In genomic region chr11:75768112-75768908, GRCh38 we compare ENCODE assay signal across 8 cellular contexts. TPM values are rescaled to one million over a fixed set of nuclear protein-coding genes. Genes with fewer than 3 reads are reported as not detected.
DNase-seq lines count a peak whose midpoint lies in the region; ATAC-seq and TF ChIP-seq lines count a peak whose summit lies in the region.

Gene DGAT2, plus strand, starts transcription at chr11:75768778. Its CDS starts 214 bp downstream, at chr11:75768992.

- ATAC-seq in HG02642 (IDR thresholded peaks at IDR 0.05; ENCODE audit: poor library complexity, unreplicated experiment) (peak; percentile 73), SK-N-SH treated with all-trans-retinoic acid at 6 μM for 48 hours (peak; percentile 90)
- peak; percentile 87 to 90 for ATAC-seq in activated naive CD4-positive, alpha-beta T cell treated with anti-CD3 and anti-CD28 coated beads, Interleukin-2, amount 50 U/mL, for 72 hours

- H3K36me3 Mint-ChIP-seq in activated naive CD4-positive, alpha-beta T cell treated with anti-CD3 and anti-CD28 coated beads, Interleukin-2, amount 50 U/mL, for 72 hours, result no peaks in the 10 kb centered on the region

- H3K9me3 Mint-ChIP-seq in activated naive CD4-positive, alpha-beta T cell treated with anti-CD3 and anti-CD28 coated beads, Interleukin-2, amount 50 U/mL, for 72 hours, result no peaks in the 10 kb centered on the region

- H3K27ac Mint-ChIP-seq in activated naive CD4-positive, alpha-beta T cell treated with anti-CD3 and anti-CD28 coated beads, Interleukin-2, amount 50 U/mL, for 72 hours, result peak within 1 kb of the TSS in 1 of 2 donors; percentile 80

- DNase-seq in GM12864 (ENCODE audit: low read depth), result no peak
- peak; percentile 94 for DNase-seq in NCI-H1092 treated with DMSO at 0.1 percent for 48 hours (lab: John Stamatoyannopoulos, UW)
- DNase-seq in activated naive CD4-positive, alpha-beta T cell treated with anti-CD3 and anti-CD28 coated beads, Interleukin-2, amount 50 U/mL, for 72 hours (ENCODE audit: low spot score in 2 of 2), result peak; percentile 70 to 71
- peak; percentile 92 for DNase-seq in cardiac septum (ENCODE audit: low spot score)
- DNase-seq in posterior vena cava (ENCODE audit: low spot score), result peak; percentile 93
- peak; percentile 74 for DNase-seq in ureter (ENCODE audit: low spot score)

- H3K4me3 ChIP-seq in GM12864 (ENCODE audit: low read depth, low read length), result peak within 1 kb of the TSS; percentile 80

- peak; percentile 40 for TF ChIP-seq CTCF in GM12864 (IDR thresholded peaks at IDR 0.05; ENCODE audit: low read depth, low read length, missing control alignments)

- intact Hi-C loops in cardiac septum (cut with DNase I) (loop anchor here (1.0 kb wide), 1 partner anchor 45 kb away; no protein-coding TSS in a partner anchor), posterior vena cava (cut with DNase I) (no loop called here)

TF ChIP-seq in SK-N-SH treated with all-trans-retinoic acid at 6 μM for 48 hours, 23 proteins besides CTCF, POLR2A, EP300 and RAD21:
- TF ChIP-seq ZNF565 (CRISPR knock-in tag; conservative IDR thresholded peaks at IDR 0.05; ENCODE audit: low read depth) (no peak), ARNTL (CRISPR knock-in tag; IDR thresholded peaks at IDR 0.05; ENCODE audit: borderline replicate concordance, low read depth) (no peak), ZFP30 (CRISPR knock-in tag; IDR thresholded peaks at IDR 0.05) (no peak), PATZ1 (CRISPR knock-in tag; IDR thresholded peaks at IDR 0.05; ENCODE audit: borderline replicate concordance) (no peak), ESRRG (CRISPR knock-in tag; IDR thresholded peaks at IDR 0.05) (no peak), POU6F1 (CRISPR knock-in tag; IDR thresholded peaks at IDR 0.05; ENCODE audit: borderline replicate concordance, low read depth) (no peak), TCF4 (CRISPR knock-in tag; IDR thresholded peaks at IDR 0.05; ENCODE audit: borderline replicate concordance) (no peak), OSR1 (CRISPR knock-in tag; IDR thresholded peaks at IDR 0.05) (no peak), PPARA (CRISPR knock-in tag; IDR thresholded peaks at IDR 0.05; ENCODE audit: borderline replicate concordance) (no peak), SNAI2 (CRISPR knock-in tag; IDR thresholded peaks at IDR 0.05) (no peak), RARB (CRISPR knock-in tag; IDR thresholded peaks at IDR 0.05) (no peak), GLIS3 (CRISPR knock-in tag; IDR thresholded peaks at IDR 0.05) (no peak), ZNF70 (CRISPR knock-in tag; IDR thresholded peaks at IDR 0.05) (no peak)
- TF ChIP-seq, protein P1, sequence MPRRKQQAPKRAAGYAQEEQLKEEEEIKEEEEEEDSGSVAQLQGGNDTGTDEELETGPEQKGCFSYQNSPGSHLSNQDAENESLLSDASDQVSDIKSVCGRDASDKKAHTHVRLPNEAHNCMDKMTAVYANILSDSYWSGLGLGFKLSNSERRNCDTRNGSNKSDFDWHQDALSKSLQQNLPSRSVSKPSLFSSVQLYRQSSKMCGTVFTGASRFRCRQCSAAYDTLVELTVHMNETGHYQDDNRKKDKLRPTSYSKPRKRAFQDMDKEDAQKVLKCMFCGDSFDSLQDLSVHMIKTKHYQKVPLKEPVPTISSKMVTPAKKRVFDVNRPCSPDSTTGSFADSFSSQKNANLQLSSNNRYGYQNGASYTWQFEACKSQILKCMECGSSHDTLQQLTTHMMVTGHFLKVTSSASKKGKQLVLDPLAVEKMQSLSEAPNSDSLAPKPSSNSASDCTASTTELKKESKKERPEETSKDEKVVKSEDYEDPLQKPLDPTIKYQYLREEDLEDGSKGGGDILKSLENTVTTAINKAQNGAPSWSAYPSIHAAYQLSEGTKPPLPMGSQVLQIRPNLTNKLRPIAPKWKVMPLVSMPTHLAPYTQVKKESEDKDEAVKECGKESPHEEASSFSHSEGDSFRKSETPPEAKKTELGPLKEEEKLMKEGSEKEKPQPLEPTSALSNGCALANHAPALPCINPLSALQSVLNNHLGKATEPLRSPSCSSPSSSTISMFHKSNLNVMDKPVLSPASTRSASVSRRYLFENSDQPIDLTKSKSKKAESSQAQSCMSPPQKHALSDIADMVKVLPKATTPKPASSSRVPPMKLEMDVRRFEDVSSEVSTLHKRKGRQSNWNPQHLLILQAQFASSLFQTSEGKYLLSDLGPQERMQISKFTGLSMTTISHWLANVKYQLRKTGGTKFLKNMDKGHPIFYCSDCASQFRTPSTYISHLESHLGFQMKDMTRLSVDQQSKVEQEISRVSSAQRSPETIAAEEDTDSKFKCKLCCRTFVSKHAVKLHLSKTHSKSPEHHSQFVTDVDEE (CRISPR knock-in tag; IDR thresholded peaks at IDR 0.05), result no peak
TF ChIP-seq in SK-N-SH treated with all-trans-retinoic acid at 6 μM for 48 hours: peak in this region for 0.

RNA-seq across cellular contexts. Expression of gene DGAT2, which starts in this region (rescaled TPM):
- total RNA-seq in activated naive CD4-positive, alpha-beta T cell treated with anti-CD3 and anti-CD28 coated beads, Interleukin-2, amount 50 U/mL, for 72 hours, result 1 to 10 TPM; 1.1 to 3.9 TPM
- total RNA-seq in cardiac septum (10.3 TPM), posterior vena cava (1 to 10 TPM; 2.1 to 3.4 TPM), ureter (24.0 TPM)
